1 cellular context compared by ENCODE assay signal in the genomic region with DNA sequence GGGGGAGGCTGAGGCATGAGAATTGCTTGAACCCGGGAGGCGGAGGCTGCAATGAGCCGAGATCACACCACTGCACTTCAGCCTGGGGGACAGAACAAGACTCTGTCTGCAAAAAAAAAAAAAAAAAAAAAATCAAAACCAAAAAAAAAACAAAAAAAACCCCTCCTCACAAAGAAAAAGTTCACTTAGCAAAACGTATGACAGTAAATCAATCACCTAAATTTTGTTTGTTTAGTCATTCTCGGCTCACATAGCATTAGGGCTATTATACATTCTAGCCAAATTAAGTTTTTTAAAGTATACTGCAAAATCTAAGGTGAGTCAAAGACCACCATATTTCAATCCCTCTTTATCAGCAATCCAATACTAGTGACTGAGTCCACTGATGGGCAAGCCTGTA.
TF ChIP-seq lines count a peak whose summit lies in the region.

No MANE protein-coding gene starts in this region.

TF ChIP-seq in HEK293, 187 proteins besides CTCF, POLR2A, EP300 and RAD21 (continued from another document):
- TF ChIP-seq, protein P1, sequence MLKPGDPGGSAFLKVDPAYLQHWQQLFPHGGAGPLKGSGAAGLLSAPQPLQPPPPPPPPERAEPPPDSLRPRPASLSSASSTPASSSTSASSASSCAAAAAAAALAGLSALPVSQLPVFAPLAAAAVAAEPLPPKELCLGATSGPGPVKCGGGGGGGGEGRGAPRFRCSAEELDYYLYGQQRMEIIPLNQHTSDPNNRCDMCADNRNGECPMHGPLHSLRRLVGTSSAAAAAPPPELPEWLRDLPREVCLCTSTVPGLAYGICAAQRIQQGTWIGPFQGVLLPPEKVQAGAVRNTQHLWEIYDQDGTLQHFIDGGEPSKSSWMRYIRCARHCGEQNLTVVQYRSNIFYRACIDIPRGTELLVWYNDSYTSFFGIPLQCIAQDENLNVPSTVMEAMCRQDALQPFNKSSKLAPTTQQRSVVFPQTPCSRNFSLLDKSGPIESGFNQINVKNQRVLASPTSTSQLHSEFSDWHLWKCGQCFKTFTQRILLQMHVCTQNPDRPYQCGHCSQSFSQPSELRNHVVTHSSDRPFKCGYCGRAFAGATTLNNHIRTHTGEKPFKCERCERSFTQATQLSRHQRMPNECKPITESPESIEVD (tag by site-specific recombination; IDR thresholded peaks at IDR 0.05) = peak; percentile 76
